In the genomic region with DNA sequence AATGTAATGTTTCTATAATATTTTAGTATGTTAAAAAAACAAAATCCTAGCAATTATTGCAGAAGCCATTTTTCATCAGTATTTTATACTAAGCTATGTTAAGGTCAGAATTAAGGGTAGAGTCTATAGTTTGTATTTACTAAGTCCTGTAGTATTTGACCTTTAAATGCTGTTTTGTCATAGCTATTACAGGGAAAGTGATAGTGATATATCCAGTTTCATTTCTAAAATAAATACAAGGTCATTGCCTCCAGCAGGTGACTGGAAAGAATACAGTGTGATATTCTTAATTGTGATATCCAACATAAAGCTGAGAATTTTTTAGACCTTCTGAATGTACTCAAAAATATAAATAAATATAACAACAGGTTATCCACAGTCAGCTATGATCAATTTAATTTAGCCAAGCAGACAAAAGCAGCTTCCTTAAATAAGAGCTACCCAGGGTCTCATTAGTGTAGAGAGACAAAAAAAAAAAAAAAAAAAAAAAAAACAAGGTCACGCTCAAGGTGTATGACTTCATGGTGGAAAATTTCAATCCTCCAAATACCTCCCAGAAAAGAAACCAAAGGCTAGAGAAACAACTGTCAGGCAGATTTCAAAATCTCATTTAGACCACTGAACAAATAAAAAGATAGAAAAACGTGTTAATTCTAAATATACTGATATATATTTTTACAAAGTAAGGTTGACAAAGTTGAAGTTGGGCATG, we compare ENCODE assay signal across 21 cellular contexts.
"Had no signal": no experiment of that assay in that cellular context is flagged by ENCODE, and none has a peak within 500 bp of the region (broad histone marks: within the 10 kb centered on the region; RNA-seq: fewer than 3 reads in every experiment).

No MANE protein-coding gene starts in this region.

- H3K27me3 ChIP-seq: esophagus muscularis mucosa, gastroesophageal sphincter, right atrium auricular region, sigmoid colon, suprapubic skin, tibial artery, upper lobe of left lung, vagina had no signal

- DNase-seq: effector memory CD8-positive, alpha-beta T cell; glutamatergic neuron; islet precursor cell; left colon; mesendoderm; naive B cell; occipital lobe; sigmoid colon; small intestine; stimulated activated CD4-positive, alpha-beta T cell treated with anti-CD3 and anti-CD28 coated beads, Interleukin-12 subunit alpha, Interleukin-12 subunit beta, amount 100 ng/mL, for 4 hours; stimulated activated CD4-positive, alpha-beta T cell treated with anti-CD3 and anti-CD28 coated beads, Interleukin-2, amount 100 ng/mL, for 48 hours; stimulated activated naive CD8-positive, alpha-beta T cell treated with anti-CD3 and anti-CD28 coated beads, Interleukin-15, Interleukin-2, amounts not matched to agents 100 U/mL and 50 U/mL, for 24 hours; tibial artery; upper lobe of left lung had no signal

- ATAC-seq: effector memory CD8-positive, alpha-beta T cell; gastroesophageal sphincter; left colon; stimulated activated effector memory CD8-positive, alpha-beta T cell treated with anti-CD3 and anti-CD28 coated beads, Interleukin-12 subunit alpha, Interleukin-12 subunit beta, amount 100 ng/mL, for 72 hours; stimulated activated naive CD8-positive, alpha-beta T cell treated with anti-CD3 and anti-CD28 coated beads, Interleukin-15, Interleukin-2, amounts not matched to agents 100 U/mL and 50 U/mL, for 24 hours had no signal

- H3K27ac ChIP-seq: epithelial cell of prostate, esophagus muscularis mucosa, gastroesophageal sphincter, right atrium auricular region, sigmoid colon, suprapubic skin, tibial artery, upper lobe of left lung, vagina had no signal

- H3K36me3 ChIP-seq: esophagus muscularis mucosa, gastroesophageal sphincter, right atrium auricular region, sigmoid colon, suprapubic skin, tibial artery, upper lobe of left lung, vagina had no signal

- H3K4me1 ChIP-seq: esophagus muscularis mucosa, gastroesophageal sphincter, right atrium auricular region, sigmoid colon, suprapubic skin, tibial artery, upper lobe of left lung, vagina had no signal

- H3K4me3 ChIP-seq: esophagus muscularis mucosa, gastroesophageal sphincter, right atrium auricular region, sigmoid colon, suprapubic skin, tibial artery, upper lobe of left lung, vagina had no signal

- H3K9me3 ChIP-seq: esophagus muscularis mucosa, gastroesophageal sphincter, right atrium auricular region, sigmoid colon, suprapubic skin, tibial artery, upper lobe of left lung, vagina had no signal
